In genomic region chr18:6374340-6374739, GRCh38 we compare ENCODE assay signal across 20 cellular contexts. TPM values are rescaled to one million over a fixed set of nuclear protein-coding genes. Genes with fewer than 3 reads are reported as not detected.
DNase-seq lines count a peak whose midpoint lies in the region; TF ChIP-seq lines count a peak whose summit lies in the region.
"Had no signal": no experiment of that assay in that cellular context is flagged by ENCODE, and none has a peak within 500 bp of the region (broad histone marks: within the 10 kb centered on the region; RNA-seq: fewer than 3 reads in every experiment).

No MANE protein-coding gene starts in this region.

- no peak overlapping the region for H3K18ac ChIP-seq in mesenchymal stem cell (ENCODE audit: low read depth in 1 of 2, low read length in 2 of 2)

- no peak overlapping the region for H2AFZ ChIP-seq in mesenchymal stem cell (ENCODE audit: low read depth, low read length)
- H2AFZ ChIP-seq: GM23248 had no signal

- H3K4me1 ChIP-seq in SJSA1 (replicated peaks) (peaks cover 23% of the 10 kb centered on the region), mesenchymal stem cell (ENCODE audit: control insufficient read depth, insufficient read depth, low read depth, low read length) (peaks cover 3% of the 10 kb centered on the region)

- no peak overlapping the region for H4K8ac ChIP-seq in mesenchymal stem cell (ENCODE audit: low read length)

- no peak overlapping the region for H2BK120ac ChIP-seq in mesenchymal stem cell (ENCODE audit: low read depth, low read length)

- H3K4me3 ChIP-seq in SJSA1, result no peak overlapping the region
- H3K4me3 ChIP-seq in mesenchymal stem cell (ENCODE audit: insufficient read depth in 1 of 2, low read depth in 1 of 2, low read length in 2 of 2), result no peak overlapping the region
- H3K4me3 ChIP-seq: BLaER1 treated with 17β-estradiol and CSF1 and Interleukin-3, amounts not matched to agents 10 nM and 100 nM; GM23248; Peyer's patch; SK-N-MC had no signal

- no peak overlapping the region for H4K91ac ChIP-seq in mesenchymal stem cell (ENCODE audit: low read length)

- no peak overlapping the region for H2BK5ac ChIP-seq in mesenchymal stem cell (ENCODE audit: low read depth, low read length, poor library complexity, severe bottlenecking)

- H3K4me2 ChIP-seq in mesenchymal stem cell (ENCODE audit: low read length, poor library complexity, severe bottlenecking), result no peak overlapping the region
- H3K4me2 ChIP-seq: BLaER1 treated with 17β-estradiol and CSF1 and Interleukin-3, amounts not matched to agents 10 nM and 100 nM had no signal

- no peak overlapping the region for H3K9ac ChIP-seq in mesenchymal stem cell (ENCODE audit: low read length)
- H3K9ac ChIP-seq: BLaER1 treated with 17β-estradiol and CSF1 and Interleukin-3, amounts not matched to agents 10 nM and 100 nM; GM23248 had no signal

- TF ChIP-seq CTCF in GM20000 (IDR thresholded peaks at IDR 0.05; ENCODE audit: extremely low read depth, missing control alignments), result no peak

- H3K9me3 ChIP-seq in SJSA1 (replicated peaks) (no peaks in the 10 kb centered on the region), mesenchymal stem cell (ENCODE audit: control insufficient read depth, low read length) (no peaks in the 10 kb centered on the region)
- H3K9me3 ChIP-seq: Peyer's patch had no signal

- no peak overlapping the region for H2BK15ac ChIP-seq in mesenchymal stem cell (ENCODE audit: low read depth, poor library complexity, severe bottlenecking)

- no peak overlapping the region for H3K4ac ChIP-seq in mesenchymal stem cell (ENCODE audit: low read depth in 1 of 2, low read length in 2 of 2)

- DNase-seq in COLO668 (lab: John Stamatoyannopoulos, UW; ENCODE audit: unreplicated experiment) (peak; percentile 55), DMS153 treated with DMSO at 0.1 percent for 48 hours (lab: John Stamatoyannopoulos, UW; ENCODE audit: unreplicated experiment) (peak; percentile 86), NCI-H345 treated with DMSO at 0.1 percent for 48 hours (lab: John Stamatoyannopoulos, UW; ENCODE audit: unreplicated experiment) (peak; percentile 11), SJSA1 (ENCODE audit: low read depth in 1 of 2, low spot score in 2 of 2) (peak in 1 of 2 experiments; percentile 72), mesenchymal stem cell (no peak), T1000 (lab: John Stamatoyannopoulos, UW) (no peak), GM20000 (ENCODE audit: low spot score) (no peak), epidermal melanocyte (ENCODE audit: insufficient read length, low spot score) (no peak)
- DNase-seq: CD8-positive, alpha-beta T cell; GM23248; HCEC 1CT; MM.1S; NCI-H1105 treated with DMSO at 0.1 percent for 48 hours; NCI-H1694; NCI-H2171; Peyer's patch; T-cell had no signal

- H3K36me3 ChIP-seq in SJSA1 (no peaks in the 10 kb centered on the region), mesenchymal stem cell (ENCODE audit: control insufficient read depth in 1 of 2, insufficient read depth in 2 of 2, low read depth in 1 of 2, low read length in 2 of 2) (no peaks in the 10 kb centered on the region)
- H3K36me3 ChIP-seq: BLaER1 treated with 17β-estradiol and CSF1 and Interleukin-3, amounts not matched to agents 10 nM and 100 nM; Peyer's patch had no signal

- no peak overlapping the region for H3K23ac ChIP-seq in mesenchymal stem cell (ENCODE audit: low read length in 2 of 2)

- H2AK5ac ChIP-seq in mesenchymal stem cell (ENCODE audit: low read length, severe bottlenecking), result no peak overlapping the region

- H3K79me1 ChIP-seq in mesenchymal stem cell (replicated peaks; ENCODE audit: low read length, poor library complexity, severe bottlenecking), result no peaks in the 10 kb centered on the region

- WGBS in mesenchymal stem cell, result 81% methylated on average over 8 of the region's 8 CpGs

- H2BK12ac ChIP-seq in mesenchymal stem cell (ENCODE audit: low read length in 2 of 2), result no peak overlapping the region

- H3K14ac ChIP-seq in mesenchymal stem cell (ENCODE audit: low read length in 2 of 2), result no peak overlapping the region

- H3K27me3 ChIP-seq in SJSA1 (replicated peaks) (no peaks in the 10 kb centered on the region), mesenchymal stem cell (ENCODE audit: control insufficient read depth in 1 of 2, insufficient read depth in 1 of 2, low read length in 2 of 2) (no peaks in the 10 kb centered on the region)
- H3K27me3 ChIP-seq: BLaER1 treated with 17β-estradiol and CSF1 and Interleukin-3, amounts not matched to agents 10 nM and 100 nM; Peyer's patch had no signal

- peak overlapping the region; percentile 13; the same call in 1 of the 2 replicates for H3K27ac ChIP-seq in SJSA1
- no peak overlapping the region for H3K27ac ChIP-seq in mesenchymal stem cell (ENCODE audit: low read length, poor library complexity, severe bottlenecking)
- H3K27ac ChIP-seq: BLaER1 treated with 17β-estradiol and CSF1 and Interleukin-3, amounts not matched to agents 10 nM and 100 nM; GM23248; Peyer's patch; SK-N-MC had no signal

RNA-seq across cellular contexts. Expression of gene L3MBTL4, which starts 40.4 kb away (rescaled TPM):
- total RNA-seq in SJSA1 (2014; rRNA removed; shearing (Covaris generic)), result 6.8 and 10.6 TPM in 2 replicates
- polyA plus RNA-seq in mesenchymal stem cell (2013, experiment 1 of 2), result 0.07 TPM
- polyA plus RNA-seq in mesenchymal stem cell (2013, experiment 2 of 2), result 0.21 TPM
- total RNA-seq: GM23248, LHCN-M2 had no signal
- polyA plus RNA-seq: GM23248 had no signal

Comparison
In these comparisons a context has a peak if more than half of its experiments do, and no peak if none do; other contexts are left out.
1. DNase-seq: peak in COLO668 (single experiment), DMS153 treated with DMSO at 0.1 percent for 48 hours (single experiment) and NCI-H345 treated with DMSO at 0.1 percent for 48 hours (single experiment); none in mesenchymal stem cell (single experiment), T1000 (single experiment), GM20000 (single experiment) and epidermal melanocyte (single experiment).